Comparison of ENCODE assay signal across 14 cellular contexts in genomic region chr20:51416532-51417244, GRCh38.
DNase-seq lines count a peak whose midpoint lies in the region; ATAC-seq and FAIRE-seq lines count a peak whose summit lies in the region.
"Had no signal": no experiment of that assay in that cellular context is flagged by ENCODE, and none has a peak within 500 bp of the region (broad histone marks: within the 10 kb centered on the region; RNA-seq: fewer than 3 reads in every experiment).

No MANE protein-coding gene starts in this region.

- FAIRE-seq in HTR-8/SVneo (lab: Jason Lieb, UNC): peak; percentile 64
- FAIRE-seq: A204.1 had no signal

- no peak for DNase-seq in activated CD4-positive, alpha-beta T cell treated with anti-CD3 and anti-CD28 coated beads, Interleukin-2, amount 10 ng/mL, durations not matched to agents 24 days and 14 days
- no peak for DNase-seq in activated CD4-positive, alpha-beta T cell treated with anti-CD3 and anti-CD28 coated beads for 1 hour
- DNase-seq in HTR-8/SVneo (ENCODE audit: insufficient read length, low spot score) (no peak), NCI-H2081 (lab: John Stamatoyannopoulos, UW) (no peak)
- DNase-seq in activated T-helper 2 cell treated with anti-CD3 and anti-CD28 coated beads, Interferon-gamma antibody, Interleukin-2, Interleukin-4, amounts not matched to agents 10 μg/mL and 5 μg/mL and 100 μg/mL, durations not matched to agents 14 hours and 24 hours and 36 hours (ENCODE audit: low spot score): no peak
- DNase-seq in natural killer cell treated with Interleukin-12 subunit alpha and Interleukin-12 subunit beta and Interleukin-15 and Interleukin-18, amount 100 ng/mL, for 72 hours (ENCODE audit: low spot score): no peak
- DNase-seq: dorsolateral prefrontal cortex, hippocampal formation, MG63, NCI-H187 treated with DMSO at 0.1 percent for 48 hours had no signal

- H3K27me3 Mint-ChIP-seq in activated CD4-positive, alpha-beta T cell treated with anti-CD3 and anti-CD28 coated beads, Interleukin-2, amount 10 ng/mL, durations not matched to agents 24 days and 14 days: no peaks in the 10 kb centered on the region
- H3K27me3 Mint-ChIP-seq in activated T-helper 2 cell treated with anti-CD3 and anti-CD28 coated beads, Interferon-gamma antibody, Interleukin-2, Interleukin-4, amounts not matched to agents 10 μg/mL and 5 μg/mL and 100 μg/mL, durations not matched to agents 14 hours and 24 hours and 36 hours (ENCODE audit: low read depth): no peaks in the 10 kb centered on the region
- H3K27me3 Mint-ChIP-seq in natural killer cell treated with Interleukin-12 subunit alpha and Interleukin-12 subunit beta and Interleukin-15 and Interleukin-18, amount 100 ng/mL, for 72 hours: no peaks in the 10 kb centered on the region

- intact Hi-C loops in activated CD4-positive, alpha-beta T cell treated with anti-CD3 and anti-CD28 coated beads, Interleukin-2, amount 10 ng/mL, durations not matched to agents 24 days and 14 days (cut with micrococcal nuclease): no loop called here
- intact Hi-C loops in activated T-helper 2 cell treated with anti-CD3 and anti-CD28 coated beads, Interferon-gamma antibody, Interleukin-2, Interleukin-4, amounts not matched to agents 10 μg/mL and 5 μg/mL and 100 μg/mL, durations not matched to agents 14 hours and 24 hours and 36 hours (cut with micrococcal nuclease): no loop called here

- H3K27ac Mint-ChIP-seq in activated CD4-positive, alpha-beta T cell treated with anti-CD3 and anti-CD28 coated beads, Interleukin-2, amount 10 ng/mL, durations not matched to agents 24 days and 14 days: peak overlapping the region; percentile 70
- peak overlapping the region; percentile 75 for H3K27ac Mint-ChIP-seq in activated T-helper 2 cell treated with anti-CD3 and anti-CD28 coated beads, Interferon-gamma antibody, Interleukin-2, Interleukin-4, amounts not matched to agents 10 μg/mL and 5 μg/mL and 100 μg/mL, durations not matched to agents 14 hours and 24 hours and 36 hours
- H3K27ac Mint-ChIP-seq in natural killer cell treated with Interleukin-12 subunit alpha and Interleukin-12 subunit beta and Interleukin-15 and Interleukin-18, amount 100 ng/mL, for 72 hours: peak overlapping the region; percentile 92 to 98
- H3K27ac Mint-ChIP-seq: WTC11 had no signal

- no peaks in the 10 kb centered on the region for H3K9me3 Mint-ChIP-seq in activated CD4-positive, alpha-beta T cell treated with anti-CD3 and anti-CD28 coated beads, Interleukin-2, amount 10 ng/mL, durations not matched to agents 24 days and 14 days
- no peaks in the 10 kb centered on the region for H3K9me3 Mint-ChIP-seq in activated T-helper 2 cell treated with anti-CD3 and anti-CD28 coated beads, Interferon-gamma antibody, Interleukin-2, Interleukin-4, amounts not matched to agents 10 μg/mL and 5 μg/mL and 100 μg/mL, durations not matched to agents 14 hours and 24 hours and 36 hours
- no peaks in the 10 kb centered on the region for H3K9me3 Mint-ChIP-seq in natural killer cell treated with Interleukin-12 subunit alpha and Interleukin-12 subunit beta and Interleukin-15 and Interleukin-18, amount 100 ng/mL, for 72 hours
- H3K9me3 Mint-ChIP-seq: WTC11 had no signal

- peak; percentile 59 to 66 for ATAC-seq in natural killer cell treated with Interleukin-12 subunit alpha and Interleukin-12 subunit beta and Interleukin-15 and Interleukin-18, amount 100 ng/mL, for 72 hours
- ATAC-seq in HG03342 (IDR thresholded peaks at IDR 0.05; ENCODE audit: unreplicated experiment): no peak
- ATAC-seq in GM19452 (IDR thresholded peaks at IDR 0.05; ENCODE audit: unreplicated experiment): no peak
- ATAC-seq: WTC11 had no signal

- peaks cover 48% of the 10 kb centered on the region for H3K4me1 Mint-ChIP-seq in activated CD4-positive, alpha-beta T cell treated with anti-CD3 and anti-CD28 coated beads, Interleukin-2, amount 10 ng/mL, durations not matched to agents 24 days and 14 days
- peaks cover 41% of the 10 kb centered on the region for H3K4me1 Mint-ChIP-seq in activated T-helper 2 cell treated with anti-CD3 and anti-CD28 coated beads, Interferon-gamma antibody, Interleukin-2, Interleukin-4, amounts not matched to agents 10 μg/mL and 5 μg/mL and 100 μg/mL, durations not matched to agents 14 hours and 24 hours and 36 hours (ENCODE audit: low read depth)
- H3K4me1 Mint-ChIP-seq in natural killer cell treated with Interleukin-12 subunit alpha and Interleukin-12 subunit beta and Interleukin-15 and Interleukin-18, amount 100 ng/mL, for 72 hours (ENCODE audit: low read depth in 2 of 2): peaks cover 65 to 78% of the 10 kb centered on the region in 2 donors

- H3K4me3 Mint-ChIP-seq in activated CD4-positive, alpha-beta T cell treated with anti-CD3 and anti-CD28 coated beads, Interleukin-2, amount 10 ng/mL, durations not matched to agents 24 days and 14 days: no peak overlapping the region
- H3K4me3 Mint-ChIP-seq in activated T-helper 2 cell treated with anti-CD3 and anti-CD28 coated beads, Interferon-gamma antibody, Interleukin-2, Interleukin-4, amounts not matched to agents 10 μg/mL and 5 μg/mL and 100 μg/mL, durations not matched to agents 14 hours and 24 hours and 36 hours (ENCODE audit: low read depth): no peak overlapping the region
- peak overlapping the region; percentile 87 for H3K4me3 Mint-ChIP-seq in natural killer cell treated with Interleukin-12 subunit alpha and Interleukin-12 subunit beta and Interleukin-15 and Interleukin-18, amount 100 ng/mL, for 72 hours
- H3K4me3 Mint-ChIP-seq: WTC11 had no signal

- H3K36me3 Mint-ChIP-seq in activated CD4-positive, alpha-beta T cell treated with anti-CD3 and anti-CD28 coated beads, Interleukin-2, amount 10 ng/mL, durations not matched to agents 24 days and 14 days (ENCODE audit: low read depth): peaks cover 59% of the 10 kb centered on the region
- peaks cover 71% of the 10 kb centered on the region for H3K36me3 Mint-ChIP-seq in activated T-helper 2 cell treated with anti-CD3 and anti-CD28 coated beads, Interferon-gamma antibody, Interleukin-2, Interleukin-4, amounts not matched to agents 10 μg/mL and 5 μg/mL and 100 μg/mL, durations not matched to agents 14 hours and 24 hours and 36 hours (ENCODE audit: low read depth)
- H3K36me3 Mint-ChIP-seq in natural killer cell treated with Interleukin-12 subunit alpha and Interleukin-12 subunit beta and Interleukin-15 and Interleukin-18, amount 100 ng/mL, for 72 hours: peaks cover 13% of the 10 kb centered on the region
- H3K36me3 Mint-ChIP-seq: WTC11 had no signal

Comparison
In these comparisons a context has a peak if more than half of its experiments do, and no peak if none do; other contexts are left out.
1. ATAC-seq: peak in natural killer cell treated with Interleukin-12 subunit alpha and Interleukin-12 subunit beta and Interleukin-15 and Interleukin-18, amount 100 ng/mL, for 72 hours (2 of 2); none in HG03342 (single experiment) and GM19452 (single experiment).
2. Peak in every context shown above with its lines, with median percentiles within 50 percentile points of each other: H3K27ac Mint-ChIP-seq.